ENCODE assay signal across 16 cellular contexts in the genomic region with DNA sequence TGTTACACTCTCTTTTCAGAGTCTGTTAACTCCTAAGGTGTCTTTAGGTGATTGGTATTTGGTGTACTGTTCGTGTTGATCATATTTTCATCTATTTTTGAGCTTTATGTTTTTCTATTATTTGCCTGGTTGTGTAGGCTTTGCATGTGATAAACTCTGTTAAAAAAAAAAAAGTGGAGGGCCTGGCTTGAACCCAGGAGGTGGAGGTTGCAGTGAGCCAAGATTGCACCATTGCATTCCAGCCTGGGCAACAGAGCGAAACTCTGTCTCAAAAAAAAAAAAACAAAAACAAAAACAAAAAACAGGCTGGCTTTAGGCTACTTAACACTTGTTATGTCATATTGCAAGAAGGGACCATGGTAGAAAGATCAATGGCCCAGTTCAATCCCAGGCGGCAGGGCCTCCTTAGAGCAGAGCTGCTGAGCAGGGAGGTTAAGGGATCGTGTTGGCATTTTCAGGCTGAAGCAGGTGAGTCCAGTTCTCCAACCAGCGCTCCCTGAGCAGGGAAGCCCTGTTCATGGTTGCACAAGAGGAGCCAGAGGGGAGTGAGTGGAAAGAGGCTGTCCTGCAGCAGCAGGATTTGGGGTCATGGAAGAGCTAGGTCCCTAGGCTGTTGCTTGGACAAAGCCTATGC. TPM values are rescaled to one million over a fixed set of nuclear protein-coding genes. Genes with fewer than 3 reads are reported as not detected.
DNase-seq lines count a peak whose midpoint lies in the region; ATAC-seq and TF ChIP-seq lines count a peak whose summit lies in the region.
"Had no signal": no experiment of that assay in that cellular context is flagged by ENCODE, and none has a peak within 500 bp of the region (broad histone marks: within the 10 kb centered on the region; RNA-seq: fewer than 3 reads in every experiment).

No MANE protein-coding gene starts in this region.

- peak overlapping the region; percentile 27 for H3K27ac Mint-ChIP-seq in osteocyte (ENCODE audit: unreplicated experiment)
- H3K27ac Mint-ChIP-seq: activated B cell treated with CpG ODN at 0.5 μM for 24 hours, mesothelial cell of epicardium had no signal

- peaks cover 31% of the 10 kb centered on the region for H3K9me3 ChIP-seq in BLaER1
- H3K9me3 ChIP-seq in WERI-Rb-1 (ENCODE audit: severe bottlenecking) = no peaks in the 10 kb centered on the region
- H3K9me3 ChIP-seq: ovary had no signal

- H3K4me3 ChIP-seq in BLaER1 (no peak overlapping the region), WERI-Rb-1 (ENCODE audit: low read depth, low read length) (no peak overlapping the region), fibroblast of villous mesenchyme (ENCODE audit: low read depth, low read length) (no peak overlapping the region)
- H3K4me3 ChIP-seq: ovary, SK-N-MC had no signal

- peaks cover 63% of the 10 kb centered on the region for H3K36me3 ChIP-seq in BLaER1
- H3K36me3 ChIP-seq in WERI-Rb-1 = peaks cover 70% of the 10 kb centered on the region
- H3K36me3 ChIP-seq: ovary had no signal

- H3K4me1 ChIP-seq in BLaER1 = peaks cover 65% of the 10 kb centered on the region

- peak overlapping the region; percentile 3; the same call in 1 of the 2 replicates for H3K9ac ChIP-seq in BLaER1

- H3K27ac ChIP-seq in BLaER1 (0 out of 2 replicates have a peak overlapping the region, but pooled peaks have one; percentile 19), WERI-Rb-1 (peak overlapping the region; percentile 90; the same call in 1 of the 2 replicates)
- H3K27ac ChIP-seq: ovary, SK-N-MC had no signal

- DNase-seq in WERI-Rb-1 = peak; percentile 1
- peak; percentile 50 for DNase-seq in fibroblast of villous mesenchyme (ENCODE audit: low read depth)
- no peak for DNase-seq in osteocyte (ENCODE audit: extremely low spot score, unreplicated experiment)
- no peak for DNase-seq in Kasumi-1 (lab: John Stamatoyannopoulos, UW)
- no peak for DNase-seq in NCI-H2227 (lab: John Stamatoyannopoulos, UW; ENCODE audit: unreplicated experiment)
- DNase-seq: activated B cell treated with CpG ODN at 0.5 μM for 24 hours; DMS79 treated with DMSO at 0.1 percent for 48 hours; effector memory CD4-positive, alpha-beta T cell; NCI-H2081; ovary; stimulated activated CD4-positive, alpha-beta T cell treated with anti-CD3 and anti-CD28 coated beads, Interleukin-1b, Interleukin-23, amount 100 ng/mL, for 48 hours had no signal

- H3K27me3 Mint-ChIP-seq in osteocyte (ENCODE audit: unreplicated experiment) = no peaks in the 10 kb centered on the region
- H3K27me3 Mint-ChIP-seq: activated B cell treated with CpG ODN at 0.5 μM for 24 hours had no signal

- TF ChIP-seq CTCF in WERI-Rb-1 (IDR thresholded peaks at IDR 0.05; ENCODE audit: low read depth, low read length) = no peak
- TF ChIP-seq CTCF in fibroblast of villous mesenchyme (IDR thresholded peaks at IDR 0.05; ENCODE audit: insufficient read depth, low read depth, low read length) = no peak
- no peak for TF ChIP-seq CTCF in osteocyte (IDR thresholded peaks at IDR 0.05)

- H3K4me3 Mint-ChIP-seq in osteocyte (ENCODE audit: unreplicated experiment) = no peak overlapping the region
- H3K4me3 Mint-ChIP-seq: activated B cell treated with CpG ODN at 0.5 μM for 24 hours, mesothelial cell of epicardium had no signal

- ATAC-seq in HG03095 (IDR thresholded peaks at IDR 0.05; ENCODE audit: unreplicated experiment) = no peak
- no peak for ATAC-seq in HG02885 (IDR thresholded peaks at IDR 0.05; ENCODE audit: poor library complexity, unreplicated experiment)

- peaks cover 55% of the 10 kb centered on the region for H3K4me1 Mint-ChIP-seq in osteocyte (ENCODE audit: unreplicated experiment)
- H3K4me1 Mint-ChIP-seq: activated B cell treated with CpG ODN at 0.5 μM for 24 hours had no signal

- H3K4me2 ChIP-seq in BLaER1 = peak overlapping the region; percentile 60

- H3K27me3 ChIP-seq in BLaER1 (no peaks in the 10 kb centered on the region), WERI-Rb-1 (ENCODE audit: insufficient read depth, low read depth, severe bottlenecking) (no peaks in the 10 kb centered on the region)
- H3K27me3 ChIP-seq: ovary had no signal

- no peaks in the 10 kb centered on the region for H3K9me3 Mint-ChIP-seq in osteocyte (ENCODE audit: unreplicated experiment)
- H3K9me3 Mint-ChIP-seq: activated B cell treated with CpG ODN at 0.5 μM for 24 hours, mesothelial cell of epicardium had no signal

- H3K36me3 Mint-ChIP-seq in osteocyte (ENCODE audit: unreplicated experiment) = peaks cover 38% of the 10 kb centered on the region

- peaks cover 85% of the 10 kb centered on the region for H4K20me1 ChIP-seq in BLaER1

RNA-seq across cellular contexts. Expression of a gene that starts 8.5 kb away (rescaled TPM):
- total RNA-seq in fibroblast of villous mesenchyme (110 and 151 TPM in 2 replicates), osteocyte (234 and 251 TPM in 2 replicates)

Comparison
In these comparisons a context has a peak if more than half of its experiments do, and no peak if none do; other contexts are left out.
1. DNase-seq: peak in WERI-Rb-1 (single experiment) and fibroblast of villous mesenchyme (single experiment); none in osteocyte (single experiment), Kasumi-1 (0 of 2) and NCI-H2227 (single experiment).